Comparison of ENCODE assay signal across 8 cellular contexts in the genomic region with DNA sequence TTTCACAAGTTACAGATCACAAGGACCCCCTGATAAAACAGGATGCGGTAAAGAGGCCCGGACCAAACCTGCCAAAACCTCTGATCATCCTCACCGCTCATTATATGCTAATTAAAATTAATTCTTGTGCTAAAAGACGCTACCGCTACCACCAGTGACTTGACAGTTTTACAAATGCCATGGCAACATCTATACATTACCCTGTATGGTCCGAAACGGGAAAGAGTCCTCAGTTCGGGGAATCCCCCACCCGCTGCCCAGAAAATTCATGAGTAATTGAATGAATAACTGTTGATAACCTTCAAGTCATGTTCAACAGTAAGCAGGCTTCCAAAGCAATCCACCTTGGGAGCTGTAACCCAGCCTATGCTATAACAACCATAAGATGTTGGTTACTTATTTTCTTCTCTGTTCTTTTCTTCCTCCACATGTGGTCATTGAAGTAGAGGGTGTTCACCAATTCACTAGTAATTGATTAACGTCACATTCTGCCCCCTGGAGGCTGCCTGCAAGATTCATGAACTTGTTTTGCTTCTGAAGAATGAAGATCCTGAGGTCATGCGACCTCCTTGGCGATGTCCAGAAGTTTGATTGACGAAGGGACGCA. TPM values are rescaled to one million over a fixed set of nuclear protein-coding genes. Genes with fewer than 3 reads are reported as not detected.
DNase-seq lines count a peak whose midpoint lies in the region; ATAC-seq and TF ChIP-seq lines count a peak whose summit lies in the region.

No MANE protein-coding gene starts in this region.

- CTCF ChIA-PET in Caco-2 (lab: Charles Lee) = no interaction called here
- CTCF ChIA-PET in HEK293T (lab: Yijun Ruan, JAX) = interaction anchor here (0.7 kb wide), 1 partner anchor 72 kb away, joined by 3 read pairs; no protein-coding TSS in a partner anchor
- CTCF ChIA-PET in OCI-LY7 (lab: Charles Lee; ENCODE audit: unreplicated experiment) = no interaction called here

- POLR2A ChIA-PET in Caco-2 (lab: Charles Lee) (no interaction called here), HEK293T (lab: Yijun Ruan, JAX) (no interaction called here), OCI-LY7 (lab: Charles Lee) (interaction anchor here (0.6 to 0.7 kb wide), 2 partner anchors 44 to 59 kb away, joined by 3 to 4 read pairs; no protein-coding TSS in a partner anchor)

- TF ChIP-seq CTCF in Caco-2 (IDR thresholded peaks at IDR 0.05; ENCODE audit: insufficient read depth in 1 of 2, low read depth in 1 of 2, low read length in 1 of 2, severe bottlenecking in 1 of 2, unreplicated experiment in 1 of 2) (peak; percentile 37 to 47), OCI-LY7 (conservative IDR thresholded peaks at IDR 0.05; ENCODE audit: low read length) (peak; percentile 90), fibroblast of mammary gland (conservative IDR thresholded peaks at IDR 0.05; ENCODE audit: control insufficient read depth, insufficient read depth, low read depth, low read length) (peak; percentile 59), spleen (IDR thresholded peaks at IDR 0.05 in 8 of 11, conservative IDR thresholded peaks at IDR 0.05 in 3 of 11) (peak; percentile 32 to 77 (median 68))

- peaks cover 1% of the 10 kb centered on the region; the same call in 1 of the 2 replicates for H3K9me3 ChIP-seq in Caco-2
- H3K9me3 ChIP-seq in OCI-LY7 (ENCODE audit: low read length) = peaks cover 3% of the 10 kb centered on the region; the same call in 1 of the 2 replicates
- H3K9me3 ChIP-seq in spleen = no peaks in the 10 kb centered on the region

- H3K4me1 ChIP-seq in Caco-2 (peaks cover 22% of the 10 kb centered on the region), OCI-LY7 (ENCODE audit: insufficient read depth, low read length, poor library complexity, severe bottlenecking) (peaks cover 50% of the 10 kb centered on the region), spleen (peaks cover 6 to 47% (median 41%) of the 10 kb centered on the region in 6 donors)

- H3K4me2 ChIP-seq in OCI-LY7 (ENCODE audit: low read length) = peak overlapping the region; percentile 62

- peak overlapping the region; percentile 39 for H3K27ac Mint-ChIP-seq in Caco-2 (ENCODE audit: unreplicated experiment)

- no TSS peak for BruUV-seq in Caco-2 (replicated peaks; lab: Mats Ljungman, UMichigan)
- no TSS peak for BruUV-seq in OCI-LY7 (replicated peaks; lab: Mats Ljungman, UMichigan)

- H3K4me3 Mint-ChIP-seq in Caco-2 (ENCODE audit: unreplicated experiment) = no peak overlapping the region

- no peaks in the 10 kb centered on the region for H4K20me1 ChIP-seq in OCI-LY7 (ENCODE audit: insufficient read depth, low read length)

- H3K4me1 Mint-ChIP-seq in Caco-2 (ENCODE audit: low read depth, unreplicated experiment) = peaks cover 25% of the 10 kb centered on the region

- H3K9me2 ChIP-seq in OCI-LY7 (ENCODE audit: insufficient read depth, low read length) = no peaks in the 10 kb centered on the region

- no peaks in the 10 kb centered on the region for H3K27me3 Mint-ChIP-seq in Caco-2 (ENCODE audit: insufficient read depth, unreplicated experiment)

- no peaks in the 10 kb centered on the region for H3K79me2 ChIP-seq in OCI-LY7 (ENCODE audit: insufficient read depth, low read depth, low read length)

- intact Hi-C loops in Caco-2 (cut with micrococcal nuclease; ENCODE audit: unreplicated experiment) = loop anchor here (1.0 to 10.0 kb wide), 3 partner anchors 73 to 247 kb away; a partner anchor contains a TSS
- intact Hi-C loops in OCI-LY7 (cut with micrococcal nuclease; ENCODE audit: unreplicated experiment) = loop anchor here (1.0 kb wide), 2 partner anchors 110 to 247 kb away; no protein-coding TSS in a partner anchor
- intact Hi-C loops in spleen (cut with DNase I; ENCODE audit: low total_unique reads) = loop anchor here (5.0 kb wide), 2 partner anchors 110 to 245 kb away; a partner anchor contains a TSS

- no peaks in the 10 kb centered on the region for H3K36me3 ChIP-seq in Caco-2 (ENCODE audit: control insufficient read depth, insufficient read depth, low read length)
- no peaks in the 10 kb centered on the region for H3K36me3 ChIP-seq in OCI-LY7 (ENCODE audit: insufficient read depth, low read length)
- no peaks in the 10 kb centered on the region for H3K36me3 ChIP-seq in spleen

- no peaks in the 10 kb centered on the region for H3K9me3 Mint-ChIP-seq in Caco-2 (ENCODE audit: unreplicated experiment)

- WGBS in spleen, 5 donors = 39 to 47% (median 44%) methylated on average over 14 of the region's 14 CpGs

- H3K4me3 ChIP-seq in Caco-2 (ENCODE audit: low read depth, low read length) = no peak overlapping the region
- peak overlapping the region; percentile 43 for H3K4me3 ChIP-seq in OCI-LY7 (ENCODE audit: low read depth, low read length, poor library complexity, severe bottlenecking)
- H3K4me3 ChIP-seq in fibroblast of mammary gland (ENCODE audit: control insufficient read depth, low read depth, low read length) = no peak overlapping the region
- H3K4me3 ChIP-seq in spleen = peak overlapping the region in 2 of 8 donors; percentile 7 to 46

- ATAC-seq in HG03039 (IDR thresholded peaks at IDR 0.05; ENCODE audit: unreplicated experiment) (no peak), GM18868 (IDR thresholded peaks at IDR 0.05; ENCODE audit: unreplicated experiment) (no peak)

- H3K27me3 ChIP-seq in Caco-2 (replicated peaks; ENCODE audit: control insufficient read depth, insufficient read depth, low read length) = no peaks in the 10 kb centered on the region
- no peaks in the 10 kb centered on the region for H3K27me3 ChIP-seq in spleen (replicated peaks in 1 of 7)

- no peak for TF ChIP-seq POLR2A in spleen (IDR thresholded peaks at IDR 0.05)

- peak overlapping the region; percentile 46 for H3K27ac ChIP-seq in OCI-LY7 (ENCODE audit: low read depth, low read length, poor library complexity, severe bottlenecking)
- H3K27ac ChIP-seq in spleen = peak overlapping the region in 7 of 8 donors; percentile 4 to 78 (median 54)

- peak overlapping the region; percentile 92 for H2AFZ ChIP-seq in OCI-LY7 (ENCODE audit: low read length)

- H3K36me3 Mint-ChIP-seq in Caco-2 (ENCODE audit: insufficient read depth, unreplicated experiment) = peaks cover 5% of the 10 kb centered on the region

- DNase-seq in Caco-2 (peak; percentile 69 to 77), HEK293T (ENCODE audit: extremely low spot score) (peak; percentile 43), OCI-LY7 (ENCODE audit: low spot score) (peak; percentile 84), activated T-cell treated with anti-CD3 and anti-CD28 coated beads for 48 hours (ENCODE audit: low read depth) (peak; percentile 65), fibroblast of mammary gland (ENCODE audit: low read depth) (peak; percentile 67), spleen (peak; percentile 83)

TF ChIP-seq in HEK293T, 16 proteins besides CTCF, POLR2A, EP300 and RAD21:
- no peak for TF ChIP-seq FOXA1 (IDR thresholded peaks at IDR 0.05)
- TF ChIP-seq TARDBP (IDR thresholded peaks at IDR 0.05) = no peak
- TF ChIP-seq L3MBTL2 (conservative IDR thresholded peaks at IDR 0.05) = no peak
- TF ChIP-seq BHLHE40 (IDR thresholded peaks at IDR 0.05; ENCODE audit: borderline replicate concordance) = no peak
- no peak for TF ChIP-seq LEF1 (IDR thresholded peaks at IDR 0.05; ENCODE audit: borderline replicate concordance)
- no peak for TF ChIP-seq FOXM1 (IDR thresholded peaks at IDR 0.05; ENCODE audit: borderline replicate concordance)
- TF ChIP-seq ELF4 (IDR thresholded peaks at IDR 0.05) = no peak
- TF ChIP-seq SP1 (IDR thresholded peaks at IDR 0.05) = no peak
- TF ChIP-seq NFRKB (IDR thresholded peaks at IDR 0.05) = no peak
- no peak for TF ChIP-seq FOXK2 (IDR thresholded peaks at IDR 0.05)
- TF ChIP-seq SUZ12 (IDR thresholded peaks at IDR 0.05) = no peak
- TF ChIP-seq ARNT (IDR thresholded peaks at IDR 0.05) = no peak
- no peak for TF ChIP-seq HDGF (IDR thresholded peaks at IDR 0.05; ENCODE audit: borderline replicate concordance)
- TF ChIP-seq, protein P1, sequence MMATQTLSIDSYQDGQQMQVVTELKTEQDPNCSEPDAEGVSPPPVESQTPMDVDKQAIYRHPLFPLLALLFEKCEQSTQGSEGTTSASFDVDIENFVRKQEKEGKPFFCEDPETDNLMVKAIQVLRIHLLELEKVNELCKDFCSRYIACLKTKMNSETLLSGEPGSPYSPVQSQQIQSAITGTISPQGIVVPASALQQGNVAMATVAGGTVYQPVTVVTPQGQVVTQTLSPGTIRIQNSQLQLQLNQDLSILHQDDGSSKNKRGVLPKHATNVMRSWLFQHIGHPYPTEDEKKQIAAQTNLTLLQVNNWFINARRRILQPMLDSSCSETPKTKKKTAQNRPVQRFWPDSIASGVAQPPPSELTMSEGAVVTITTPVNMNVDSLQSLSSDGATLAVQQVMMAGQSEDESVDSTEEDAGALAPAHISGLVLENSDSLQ (IDR thresholded peaks at IDR 0.05) = no peak
TF ChIP-seq in HEK293T: peak in this region for 0.

RNA-seq across cellular contexts. Expression of a gene that starts 20.6 kb away (rescaled TPM):
- total RNA-seq in Caco-2 (2022) = not detected in 2 replicates
- 0.15 and 1.2 TPM in 2 replicates for total RNA-seq in OCI-LY7 (2014; rRNA removed; shearing (Covaris generic))
- 0.99 and 1.5 TPM in 2 replicates for total RNA-seq in OCI-LY7 (2022)
- total RNA-seq in spleen = 1 to 10 TPM in 5 of 7 donors, under 1 TPM in 1, not detected in 1; 0.70 to 3.8 (median 2.2) TPM
- polyA plus RNA-seq in spleen = 1 to 10 TPM; 1.8 to 3.4 (median 2.3) TPM

RNA-seq across cellular contexts. Expression of a gene that starts 34.8 kb away (rescaled TPM):
- 4.4 and 5.2 TPM in 2 replicates for total RNA-seq in Caco-2 (2022)
- 7.3 and 11.9 TPM in 2 replicates for total RNA-seq in OCI-LY7 (2014; rRNA removed; shearing (Covaris generic))
- total RNA-seq in OCI-LY7 (2022) = 19.6 and 31.5 TPM in 2 replicates
- total RNA-seq in spleen = 10 to 100 TPM; 50.9 to 99.4 (median 64.6) TPM
- 10 to 100 TPM; 20.2 to 62.0 (median 26.8) TPM for polyA plus RNA-seq in spleen

RNA-seq across cellular contexts. Expression of a gene that starts 40.6 kb away (rescaled TPM):
- total RNA-seq in Caco-2 (2022) = 0.73 and 1.0 TPM in 2 replicates
- total RNA-seq in OCI-LY7 (2014; rRNA removed; shearing (Covaris generic)) = 49.8 and 60.2 TPM in 2 replicates
- 34.4 and 36.7 TPM in 2 replicates for total RNA-seq in OCI-LY7 (2022)
- 10 to 100 TPM; 44.3 to 72.8 (median 53.7) TPM for total RNA-seq in spleen
- 10 to 100 TPM; 50.9 to 53.1 (median 51.0) TPM for polyA plus RNA-seq in spleen

Comparison
In these comparisons a context has a peak if more than half of its experiments do, and no peak if none do; other contexts are left out.
1. RNA of a gene that starts 40.6 kb away (total RNA-seq): 34.4 to 60.2 TPM in OCI-LY7 and 44.3 to 72.8 TPM in spleen; 0.73 to 1.0 TPM in Caco-2; every median in the first group is over 10 times any median in the second.
2. Peak in every context shown above with its lines, with median percentiles within 50 percentile points of each other: DNase-seq and CTCF ChIP-seq.